In genomic region chr4:40846556-40846955, GRCh38 we compare ENCODE assay signal across 16 cellular contexts.
A peak's percentile ranks its signal among the peaks of the same experiment; 100 is the strongest.
DNase-seq lines count a peak whose midpoint lies in the region; ATAC-seq, FAIRE-seq and TF ChIP-seq lines count a peak whose summit lies in the region.
"Had no signal": no experiment of that assay in that cellular context is flagged by ENCODE, and none has a peak within 500 bp of the region (broad histone marks: within the 10 kb centered on the region; RNA-seq: fewer than 3 reads in every experiment).

No MANE protein-coding gene starts in this region.

- H3K4me1 ChIP-seq in BLaER1 (peaks cover 95% of the 10 kb centered on the region), HUES48 (ENCODE audit: control insufficient read depth, insufficient read depth, low read length) (peaks cover 26% of the 10 kb centered on the region), neural progenitor cell (peaks cover 40% of the 10 kb centered on the region), small intestine (ENCODE audit: control insufficient read depth in 2 of 2, insufficient read depth in 1 of 2, low read depth in 1 of 2, low read length in 1 of 2) (no peaks in the 10 kb centered on the region), ascending aorta (peaks cover 0 to 15% of the 10 kb centered on the region in 2 donors)
- H3K4me1 ChIP-seq: Caco-2 had no signal

- no peak for TF ChIP-seq CTCF in neural progenitor cell (IDR thresholded peaks at IDR 0.05)
- no peak for TF ChIP-seq CTCF in ascending aorta (IDR thresholded peaks at IDR 0.05)

- peak overlapping the region; percentile 45 for H3K27ac ChIP-seq in BLaER1
- H3K27ac ChIP-seq in HUES48 (ENCODE audit: low read depth, low read length), result peak overlapping the region; percentile 2
- H3K27ac ChIP-seq in neural progenitor cell, result no peak overlapping the region
- H3K27ac ChIP-seq in small intestine (ENCODE audit: low read depth in 1 of 2, low read length in 1 of 2), result no peak overlapping the region
- peak overlapping the region in 1 of 2 donors; percentile 13 for H3K27ac ChIP-seq in ascending aorta

- POLR2A ChIA-PET in naive thymus-derived CD8-positive, alpha-beta T cell (lab: Charles Lee), result no interaction called here

- H3K4me3 ChIP-seq in BLaER1 (no peak overlapping the region), HUES48 (ENCODE audit: low read depth, low read length) (no peak overlapping the region), neural progenitor cell (no peak overlapping the region), small intestine (ENCODE audit: low read depth in 1 of 2, low read length in 2 of 2) (no peak overlapping the region), ascending aorta (no peak overlapping the region)
- H3K4me3 ChIP-seq: K562 had no signal

- no peak overlapping the region for H3K4me3 Mint-ChIP-seq in neural progenitor cell
- no peak overlapping the region for H3K4me3 Mint-ChIP-seq in naive thymus-derived CD8-positive, alpha-beta T cell

- H3K4me2 ChIP-seq in BLaER1 (peak overlapping the region; percentile 58), neural progenitor cell (peak overlapping the region; percentile 33)

- H4K20me1 ChIP-seq in BLaER1, result peaks cover 76% of the 10 kb centered on the region
- H4K20me1 ChIP-seq in neural progenitor cell (ENCODE audit: low read depth), result peaks cover 56% of the 10 kb centered on the region

- no peak for ATAC-seq in HG02884 (IDR thresholded peaks at IDR 0.05; ENCODE audit: unreplicated experiment)
- ATAC-seq in naive thymus-derived CD8-positive, alpha-beta T cell, result no peak
- ATAC-seq: HCT116, K562 had no signal

- intact Hi-C loops in ascending aorta (cut with DNase I), result loop anchor here (5.0 to 10.0 kb wide), 2 partner anchors 36 to 1548 kb away; partner anchors contain the start of gene SHISA3

- no peaks in the 10 kb centered on the region for H3K27me3 ChIP-seq in BLaER1
- no peaks in the 10 kb centered on the region for H3K27me3 ChIP-seq in HUES48 (ENCODE audit: control insufficient read depth, insufficient read depth, low read length)
- no peaks in the 10 kb centered on the region for H3K27me3 ChIP-seq in neural progenitor cell
- H3K27me3 ChIP-seq in small intestine (ENCODE audit: control insufficient read depth in 2 of 2, insufficient read depth in 2 of 2, low read length in 2 of 2), result no peaks in the 10 kb centered on the region
- no peaks in the 10 kb centered on the region for H3K27me3 ChIP-seq in ascending aorta

- peak; percentile 92 for DNase-seq in globus pallidus (ENCODE audit: low spot score)
- no peak for DNase-seq in neural progenitor cell (ENCODE audit: low spot score)
- no peak for DNase-seq in small intestine
- no peak for DNase-seq in naive thymus-derived CD8-positive, alpha-beta T cell
- no peak for DNase-seq in ascending aorta (ENCODE audit: low spot score in 2 of 2)
- DNase-seq: Caco-2, NCI-H1436, NCI-H2081, NCI-H2227 treated with DMSO at 0.1 percent for 48 hours, RPMI8226 had no signal

- 86 to 93% (median 91%) methylated on average over 5 of the region's 5 CpGs for WGBS in small intestine, 3 donors

- no peaks in the 10 kb centered on the region for H3K9me3 ChIP-seq in BLaER1
- H3K9me3 ChIP-seq in HUES48 (ENCODE audit: control insufficient read depth, insufficient read depth, low read length), result no peaks in the 10 kb centered on the region
- no peaks in the 10 kb centered on the region for H3K9me3 ChIP-seq in neural progenitor cell (ENCODE audit: low read depth)
- H3K9me3 ChIP-seq in small intestine (ENCODE audit: control insufficient read depth, low read depth), result no peaks in the 10 kb centered on the region
- H3K9me3 ChIP-seq in ascending aorta, result no peaks in the 10 kb centered on the region
- H3K9me3 ChIP-seq: Caco-2 had no signal

- H3K79me2 ChIP-seq in neural progenitor cell (ENCODE audit: low read depth), result peaks cover 85% of the 10 kb centered on the region

- no peak overlapping the region for H2AFZ ChIP-seq in neural progenitor cell (replicated peaks)

- peaks cover 23% of the 10 kb centered on the region; the same call in 1 of the 2 replicates for H3K36me3 ChIP-seq in BLaER1
- H3K36me3 ChIP-seq in HUES48 (ENCODE audit: control insufficient read depth, insufficient read depth, low read length), result no peaks in the 10 kb centered on the region; the same call in 1 of the 2 replicates
- H3K36me3 ChIP-seq in neural progenitor cell, result no peaks in the 10 kb centered on the region
- H3K36me3 ChIP-seq in small intestine (ENCODE audit: control insufficient read depth in 2 of 2, insufficient read depth in 2 of 2, low read length in 2 of 2), result no peaks in the 10 kb centered on the region
- H3K36me3 ChIP-seq in ascending aorta, result no peaks in the 10 kb centered on the region

- H3K9me3 Mint-ChIP-seq in neural progenitor cell, result no peaks in the 10 kb centered on the region
- no peaks in the 10 kb centered on the region for H3K9me3 Mint-ChIP-seq in naive thymus-derived CD8-positive, alpha-beta T cell

- peaks cover 4% of the 10 kb centered on the region for H3K36me3 Mint-ChIP-seq in neural progenitor cell
- H3K36me3 Mint-ChIP-seq in naive thymus-derived CD8-positive, alpha-beta T cell, result no peaks in the 10 kb centered on the region

- H3K27me3 Mint-ChIP-seq in neural progenitor cell (ENCODE audit: insufficient read depth, low read depth), result peaks cover 4% of the 10 kb centered on the region
- H3K27me3 Mint-ChIP-seq in naive thymus-derived CD8-positive, alpha-beta T cell, result peaks cover 4 to 13% (median 10%) of the 10 kb centered on the region in 5 donors

- H3F3A ChIP-seq in neural progenitor cell (ENCODE audit: low read depth), result peaks cover 28% of the 10 kb centered on the region

- peaks cover 55% of the 10 kb centered on the region for H3K4me1 Mint-ChIP-seq in neural progenitor cell
- peaks cover 0 to 24% (median 0%) of the 10 kb centered on the region in 4 donors for H3K4me1 Mint-ChIP-seq in naive thymus-derived CD8-positive, alpha-beta T cell

- H3K27ac Mint-ChIP-seq in neural progenitor cell, result peak overlapping the region; percentile 24
- H3K27ac Mint-ChIP-seq in naive thymus-derived CD8-positive, alpha-beta T cell, result no peak overlapping the region

- no peak overlapping the region for H3K9ac ChIP-seq in BLaER1
- H3K9ac ChIP-seq in HUES48 (ENCODE audit: low read depth, low read length), result no peak overlapping the region
- no peak overlapping the region for H3K9ac ChIP-seq in neural progenitor cell

- FAIRE-seq in small intestine (lab: Jason Lieb, UNC), result no peak
- FAIRE-seq: A204.1, K562 had no signal

Comparison
In these comparisons a context has a peak if more than half of its experiments do, and no peak if none do; other contexts are left out.
1. H3K27ac ChIP-seq: peak in BLaER1 (single experiment) and HUES48 (single experiment); none in neural progenitor cell (single experiment) and small intestine (0 of 2).